21 cellular contexts compared by ENCODE assay signal in the genomic region with DNA sequence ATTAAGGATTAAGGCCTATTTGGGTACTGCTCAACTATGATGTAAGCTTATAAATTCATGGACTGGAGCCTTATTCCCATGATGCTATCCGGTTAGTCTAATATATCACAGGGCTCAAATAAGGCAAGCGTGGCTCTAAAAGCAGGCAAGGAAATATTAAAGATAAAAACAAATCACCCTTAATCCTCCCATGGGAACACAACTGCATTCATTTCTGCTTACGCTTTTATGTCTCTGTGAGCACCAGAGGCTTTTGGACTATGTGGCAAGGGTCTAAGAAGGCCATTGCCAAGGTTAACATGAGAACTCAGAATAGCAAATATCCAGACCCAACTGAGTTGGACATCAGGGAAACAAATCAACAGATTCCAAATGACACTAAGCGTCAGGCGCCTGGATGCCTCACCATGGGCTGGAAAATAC.
A peak's percentile ranks its signal among the peaks of the same experiment; 100 is the strongest.
DNase-seq lines count a peak whose midpoint lies in the region; ATAC-seq and TF ChIP-seq lines count a peak whose summit lies in the region.
"Had no signal": no experiment of that assay in that cellular context is flagged by ENCODE, and none has a peak within 500 bp of the region (broad histone marks: within the 10 kb centered on the region; RNA-seq: fewer than 3 reads in every experiment).

No MANE protein-coding gene starts in this region.

- no peaks in the 10 kb centered on the region for H3K4me1 ChIP-seq in breast epithelium
- peaks cover 24% of the 10 kb centered on the region for H3K4me1 ChIP-seq in left ventricle myocardium inferior
- peaks cover 4 to 7% (median 5%) of the 10 kb centered on the region in 3 donors for H3K4me1 ChIP-seq in skeletal muscle tissue (ENCODE audit: control insufficient read depth in 3 of 3, insufficient read depth in 3 of 3, low read length in 3 of 3)
- H3K4me1 ChIP-seq: BE2C, neural progenitor cell had no signal

- H3K27me3 ChIP-seq in breast epithelium (no peaks in the 10 kb centered on the region), left ventricle myocardium inferior (ENCODE audit: low read depth) (no peaks in the 10 kb centered on the region), skeletal muscle tissue (ENCODE audit: control insufficient read depth in 3 of 3, insufficient read depth in 3 of 3, low read length in 3 of 3) (no peaks in the 10 kb centered on the region)
- H3K27me3 ChIP-seq: BE2C, left lung, neural progenitor cell had no signal

- BruUV-seq in MCF 10A (replicated peaks; lab: Mats Ljungman, UMichigan), result no TSS peak

- DNase-seq in breast epithelium (ENCODE audit: low spot score in 2 of 2), result no peak
- DNase-seq in MCF 10A (ENCODE audit: unreplicated experiment), result no peak
- no peak for DNase-seq in left ventricle myocardium inferior
- no peak for DNase-seq in stimulated activated naive CD4-positive, alpha-beta T cell (lab: John Stamatoyannopoulos, UW)
- no peak for DNase-seq in SW 1271 (lab: John Stamatoyannopoulos, UW)
- DNase-seq in stimulated activated CD4-positive, alpha-beta T cell treated with anti-CD3 and anti-CD28 coated beads, Interleukin-4, amount 100 ng/mL, for 24 hours, result no peak
- DNase-seq: activated CD4-positive, alpha-beta T cell treated with anti-CD3 and anti-CD28 coated beads, Interleukin-2, amount 10 ng/mL, durations not matched to agents 7 days and 5 days; BE2C; COR-L47; DND-41; H9; NCI-H1694 treated with DMSO at 0.1 percent for 48 hours; NCI-H774; OCI-M1; SHP77 treated with DMSO at 0.1 percent for 48 hours had no signal

- no peak for TF ChIP-seq CTCF in breast epithelium (IDR thresholded peaks at IDR 0.05)
- no peak for TF ChIP-seq CTCF in MCF 10A (IDR thresholded peaks at IDR 0.05; ENCODE audit: unreplicated experiment)
- TF ChIP-seq CTCF in left ventricle myocardium inferior (IDR thresholded peaks at IDR 0.05; ENCODE audit: borderline replicate concordance), result no peak

- no peaks in the 10 kb centered on the region for H3K36me3 ChIP-seq in breast epithelium
- H3K36me3 ChIP-seq in left ventricle myocardium inferior, result peaks cover 2% of the 10 kb centered on the region
- H3K36me3 ChIP-seq in skeletal muscle tissue (ENCODE audit: control insufficient read depth in 3 of 3, insufficient read depth in 3 of 3, low read length in 3 of 3), result no peaks in the 10 kb centered on the region
- H3K36me3 ChIP-seq: BE2C, left lung, neural progenitor cell had no signal

- H3K9me3 ChIP-seq in breast epithelium, result no peaks in the 10 kb centered on the region
- no peaks in the 10 kb centered on the region for H3K9me3 ChIP-seq in left ventricle myocardium inferior (replicated peaks)
- no peaks in the 10 kb centered on the region for H3K9me3 ChIP-seq in skeletal muscle tissue (ENCODE audit: control insufficient read depth in 3 of 3, low read length in 3 of 3)
- H3K9me3 ChIP-seq: BE2C, left lung had no signal

- peaks cover 5% of the 10 kb centered on the region for H3K36me3 Mint-ChIP-seq in MCF 10A (ENCODE audit: insufficient read depth, unreplicated experiment)
- H3K36me3 Mint-ChIP-seq: neural progenitor cell had no signal

- peaks cover 11% of the 10 kb centered on the region for H3K4me1 Mint-ChIP-seq in MCF 10A (ENCODE audit: insufficient read depth, unreplicated experiment)
- H3K4me1 Mint-ChIP-seq: neural progenitor cell had no signal

- POLR2A ChIA-PET in MCF 10A (lab: Yijun Ruan, JAX), result no interaction called here

- no peaks in the 10 kb centered on the region for H3K9me3 Mint-ChIP-seq in MCF 10A (ENCODE audit: unreplicated experiment)
- H3K9me3 Mint-ChIP-seq: activated T-helper 2 cell treated with anti-CD3 and anti-CD28 coated beads, Interferon-gamma antibody, Interleukin-2, Interleukin-4, amounts not matched to agents 10 μg/mL and 5 μg/mL and 100 μg/mL, durations not matched to agents 14 hours and 24 hours and 36 hours; H9 had no signal

- H3K27ac ChIP-seq in breast epithelium (peak overlapping the region; percentile 25 to 66), left ventricle myocardium inferior (replicated peaks) (peak overlapping the region; percentile 58), skeletal muscle tissue (ENCODE audit: low read depth, low read length) (peak overlapping the region; percentile 72)
- H3K27ac ChIP-seq: left lung, neural progenitor cell had no signal

- no peaks in the 10 kb centered on the region for H3K27me3 Mint-ChIP-seq in MCF 10A (ENCODE audit: insufficient read depth, unreplicated experiment)

- no peak overlapping the region for H3K4me3 ChIP-seq in breast epithelium
- H3K4me3 ChIP-seq in left ventricle myocardium inferior, result no peak overlapping the region
- no peak overlapping the region for H3K4me3 ChIP-seq in skeletal muscle tissue (ENCODE audit: low read length in 3 of 3)
- H3K4me3 ChIP-seq: K562, left lung, neural progenitor cell had no signal

- no peak for ATAC-seq in HG03196 (IDR thresholded peaks at IDR 0.05; ENCODE audit: unreplicated experiment)
- ATAC-seq: K562, left lung had no signal

- CTCF ChIA-PET in MCF 10A (lab: Yijun Ruan, JAX), result interaction anchor here (0.6 kb wide), 1 partner anchor 20 kb away, joined by 3 read pairs; no protein-coding TSS in a partner anchor

- intact Hi-C loops in breast epithelium (cut with DNase I; ENCODE audit: low total_unique reads), result no loop called here
- intact Hi-C loops in MCF 10A (cut with micrococcal nuclease), result no loop called here
- intact Hi-C loops in left ventricle myocardium inferior (cut with micrococcal nuclease), result no loop called here

- H3K4me3 Mint-ChIP-seq in MCF 10A (ENCODE audit: unreplicated experiment), result no peak overlapping the region
- H3K4me3 Mint-ChIP-seq: activated CD4-positive, alpha-beta T cell treated with anti-CD3 and anti-CD28 coated beads, Interleukin-2, amount 10 ng/mL, durations not matched to agents 7 days and 5 days; H9; neural progenitor cell had no signal

- no peak overlapping the region for H3K27ac Mint-ChIP-seq in MCF 10A (ENCODE audit: low read depth, unreplicated experiment)
- H3K27ac Mint-ChIP-seq: activated CD4-positive, alpha-beta T cell treated with anti-CD3 and anti-CD28 coated beads, Interleukin-2, amount 10 ng/mL, durations not matched to agents 7 days and 5 days; activated T-helper 2 cell treated with anti-CD3 and anti-CD28 coated beads, Interferon-gamma antibody, Interleukin-2, Interleukin-4, amounts not matched to agents 10 μg/mL and 5 μg/mL and 100 μg/mL, durations not matched to agents 14 hours and 24 hours and 36 hours; H9; neural progenitor cell had no signal

- no peak for TF ChIP-seq POLR2A in breast epithelium (IDR thresholded peaks at IDR 0.05)

- no peak overlapping the region for H3K9ac ChIP-seq in skeletal muscle tissue (ENCODE audit: low read depth in 1 of 3, low read length in 3 of 3)
- H3K9ac ChIP-seq: neural progenitor cell had no signal
